8 cellular contexts compared by ENCODE assay signal in the genomic region with DNA sequence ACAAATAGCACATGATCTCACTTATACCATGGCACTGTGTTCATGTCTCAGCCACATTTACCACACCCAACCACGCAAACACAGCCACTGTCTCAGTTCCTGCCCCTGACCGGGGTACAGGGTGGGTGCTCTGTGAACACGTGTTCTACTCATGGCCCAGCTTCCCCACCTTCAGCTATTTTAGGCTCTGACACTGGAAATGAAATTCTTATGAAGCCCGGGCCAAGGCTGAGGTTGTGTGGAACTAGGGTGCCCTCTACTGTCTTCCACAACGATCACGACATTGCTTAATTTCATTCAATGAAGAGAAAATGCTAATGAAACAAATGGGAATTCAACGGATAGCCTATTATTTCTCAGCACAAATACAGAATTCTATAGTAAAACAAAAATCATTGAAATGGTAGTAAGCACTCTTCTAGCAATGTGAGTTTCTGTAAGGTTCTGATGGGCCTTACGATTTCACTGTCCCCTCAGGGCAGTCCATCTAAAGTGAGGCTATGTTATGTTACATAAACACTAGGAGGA. TPM values are rescaled to one million over a fixed set of nuclear protein-coding genes. Genes with fewer than 3 reads are reported as not detected.
A peak's percentile ranks its signal among the peaks of the same experiment; 100 is the strongest.
DNase-seq lines count a peak whose midpoint lies in the region; ATAC-seq and TF ChIP-seq lines count a peak whose summit lies in the region.

No MANE protein-coding gene starts in this region.

- no peaks in the 10 kb centered on the region for H3K4me1 ChIP-seq in aorta (ENCODE audit: control insufficient read depth in 1 of 2, insufficient read depth in 2 of 2, low read length in 2 of 2)

- no peaks in the 10 kb centered on the region for H3K9me3 ChIP-seq in aorta (ENCODE audit: control insufficient read depth, low read length)

- WGBS in aorta, 2 donors: 6 to 8% methylated on average over 8 of the region's 8 CpGs

- H3K27me3 Mint-ChIP-seq in osteocyte (ENCODE audit: unreplicated experiment): peaks cover 49% of the 10 kb centered on the region

- H3K36me3 ChIP-seq in aorta (ENCODE audit: control insufficient read depth in 1 of 2, insufficient read depth in 2 of 2, low read length in 1 of 2): no peaks in the 10 kb centered on the region

- no peaks in the 10 kb centered on the region for H3K36me3 Mint-ChIP-seq in osteocyte (ENCODE audit: unreplicated experiment)

- H3K4me1 Mint-ChIP-seq in osteocyte (ENCODE audit: unreplicated experiment): peaks cover 8% of the 10 kb centered on the region

- H3K27ac ChIP-seq in aorta (ENCODE audit: low read depth in 1 of 2, low read length in 2 of 2): no peak overlapping the region

- no peak overlapping the region for H3K27ac Mint-ChIP-seq in osteocyte (ENCODE audit: unreplicated experiment)

- no peak for ATAC-seq in aorta (ENCODE audit: low FRiP score)
- no peak for ATAC-seq in GM18511 (IDR thresholded peaks at IDR 0.05; ENCODE audit: unreplicated experiment)
- no peak for ATAC-seq in HG03175 (IDR thresholded peaks at IDR 0.05; ENCODE audit: unreplicated experiment)

- H3K4me3 Mint-ChIP-seq in osteocyte (ENCODE audit: unreplicated experiment): no peak overlapping the region

- peak; percentile 71 for DNase-seq in AG20443 (ENCODE audit: low spot score)
- DNase-seq in HT-29 (ENCODE audit: low spot score): peak; percentile 72
- peak; percentile 34 for DNase-seq in NOMO-1 treated with dmso at 0.1 percent for 144 hours (lab: John Stamatoyannopoulos, UW; ENCODE audit: unreplicated experiment)
- DNase-seq in fibroblast of peridontal ligament (ENCODE audit: extremely low read depth): peak; percentile 27
- no peak for DNase-seq in osteocyte (ENCODE audit: extremely low spot score, unreplicated experiment)
- DNase-seq in aorta: no peak

- H3K27me3 ChIP-seq in aorta (ENCODE audit: control insufficient read depth in 1 of 2, insufficient read depth in 2 of 2, low read length in 1 of 2): no peaks in the 10 kb centered on the region

- TF ChIP-seq CTCF in osteocyte (IDR thresholded peaks at IDR 0.05): peak; percentile 78

- intact Hi-C loops in aorta (cut with DNase I): loop anchor here in 1 of 2 donors (10.0 kb wide), 1 partner anchor 1360 kb away; no protein-coding TSS in a partner anchor

- H3K4me3 ChIP-seq in aorta (ENCODE audit: low read length in 2 of 2): no peak overlapping the region

- no peaks in the 10 kb centered on the region for H3K9me3 Mint-ChIP-seq in osteocyte (ENCODE audit: unreplicated experiment)

RNA-seq across cellular contexts. Expression of a gene that starts 2.1 kb away (rescaled TPM):
- total RNA-seq in HT-29 (2014; rRNA removed; shearing (Covaris generic)): not detected in 2 replicates
- total RNA-seq in osteocyte (not detected in 2 replicates), aorta (not detected)
- polyA plus RNA-seq in aorta: not detected

Comparison
In these comparisons a context has a peak if more than half of its experiments do, and no peak if none do; other contexts are left out.
1. DNase-seq: peak in AG20443 (single experiment), HT-29 (single experiment), NOMO-1 treated with dmso at 0.1 percent for 144 hours (single experiment) and fibroblast of peridontal ligament (single experiment); none in osteocyte (single experiment) and aorta (0 of 2).